Comparison of ENCODE assay signal across 2 cellular contexts in the genomic region with DNA sequence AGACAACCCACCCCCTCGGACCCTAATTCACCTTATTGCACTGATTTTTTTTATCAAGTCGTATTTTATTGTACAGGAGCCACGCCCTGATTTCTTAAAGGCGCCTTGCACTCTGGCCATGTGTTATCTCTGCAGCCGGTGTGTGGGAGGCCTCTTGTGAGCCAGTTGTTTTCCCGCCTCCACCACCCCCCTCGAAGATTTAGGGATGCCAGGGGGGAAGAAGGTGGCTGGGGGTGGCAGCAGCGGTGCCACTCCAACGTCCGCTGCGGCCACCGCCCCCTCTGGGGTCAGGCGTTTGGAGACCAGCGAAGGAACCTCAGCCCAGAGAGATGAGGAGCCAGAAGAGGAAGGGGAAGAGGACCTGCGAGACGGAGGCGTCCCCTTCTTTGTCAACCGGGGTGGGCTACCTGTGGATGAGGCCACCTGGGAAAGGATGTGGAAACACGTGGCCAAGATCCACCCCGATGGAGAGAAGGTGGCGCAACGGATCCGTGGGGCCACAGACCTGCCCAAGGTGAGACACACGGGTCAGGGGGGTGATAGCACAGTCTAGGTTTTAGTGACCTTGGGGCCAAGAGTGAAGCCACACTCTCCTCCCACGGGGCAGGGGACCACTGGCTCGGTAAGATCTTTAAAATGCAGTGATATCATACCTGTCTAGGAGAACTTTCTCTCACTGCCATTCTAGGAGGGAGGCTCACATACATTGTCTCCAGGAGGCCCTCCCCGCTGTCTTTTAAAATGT.
TF ChIP-seq lines count a peak whose summit lies in the region.

No MANE protein-coding gene starts in this region.

TF ChIP-seq in SK-N-SH, 30 proteins besides CTCF, POLR2A, EP300 and RAD21 (continued from another document):
- TF ChIP-seq, protein P1, sequence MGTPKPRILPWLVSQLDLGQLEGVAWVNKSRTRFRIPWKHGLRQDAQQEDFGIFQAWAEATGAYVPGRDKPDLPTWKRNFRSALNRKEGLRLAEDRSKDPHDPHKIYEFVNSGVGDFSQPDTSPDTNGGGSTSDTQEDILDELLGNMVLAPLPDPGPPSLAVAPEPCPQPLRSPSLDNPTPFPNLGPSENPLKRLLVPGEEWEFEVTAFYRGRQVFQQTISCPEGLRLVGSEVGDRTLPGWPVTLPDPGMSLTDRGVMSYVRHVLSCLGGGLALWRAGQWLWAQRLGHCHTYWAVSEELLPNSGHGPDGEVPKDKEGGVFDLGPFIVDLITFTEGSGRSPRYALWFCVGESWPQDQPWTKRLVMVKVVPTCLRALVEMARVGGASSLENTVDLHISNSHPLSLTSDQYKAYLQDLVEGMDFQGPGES (IDR thresholded peaks at IDR 0.05; ENCODE audit: low read depth, low read length) = no peak
- TF ChIP-seq, protein P2, sequence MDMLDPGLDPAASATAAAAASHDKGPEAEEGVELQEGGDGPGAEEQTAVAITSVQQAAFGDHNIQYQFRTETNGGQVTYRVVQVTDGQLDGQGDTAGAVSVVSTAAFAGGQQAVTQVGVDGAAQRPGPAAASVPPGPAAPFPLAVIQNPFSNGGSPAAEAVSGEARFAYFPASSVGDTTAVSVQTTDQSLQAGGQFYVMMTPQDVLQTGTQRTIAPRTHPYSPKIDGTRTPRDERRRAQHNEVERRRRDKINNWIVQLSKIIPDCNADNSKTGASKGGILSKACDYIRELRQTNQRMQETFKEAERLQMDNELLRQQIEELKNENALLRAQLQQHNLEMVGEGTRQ (IDR thresholded peaks at IDR 0.05; ENCODE audit: borderline replicate concordance, low read depth, low read length) = no peak
- TF ChIP-seq MXI1 (IDR thresholded peaks at IDR 0.05; ENCODE audit: low read depth, low read length) = no peak
- TF ChIP-seq, protein P3, sequence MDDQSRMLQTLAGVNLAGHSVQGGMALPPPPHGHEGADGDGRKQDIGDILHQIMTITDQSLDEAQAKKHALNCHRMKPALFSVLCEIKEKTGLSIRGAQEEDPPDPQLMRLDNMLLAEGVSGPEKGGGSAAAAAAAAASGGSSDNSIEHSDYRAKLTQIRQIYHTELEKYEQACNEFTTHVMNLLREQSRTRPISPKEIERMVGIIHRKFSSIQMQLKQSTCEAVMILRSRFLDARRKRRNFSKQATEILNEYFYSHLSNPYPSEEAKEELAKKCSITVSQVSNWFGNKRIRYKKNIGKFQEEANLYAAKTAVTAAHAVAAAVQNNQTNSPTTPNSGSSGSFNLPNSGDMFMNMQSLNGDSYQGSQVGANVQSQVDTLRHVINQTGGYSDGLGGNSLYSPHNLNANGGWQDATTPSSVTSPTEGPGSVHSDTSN (IDR thresholded peaks at IDR 0.05) = no peak
- TF ChIP-seq EZH2phosphoT487 (IDR thresholded peaks at IDR 0.05; ENCODE audit: borderline replicate concordance, low read depth) = no peak
- TF ChIP-seq ELF1 (IDR thresholded peaks at IDR 0.05) = no peak
- TF ChIP-seq YY1 (IDR thresholded peaks at IDR 0.05; ENCODE audit: low read depth) = no peak
- TF ChIP-seq TCF12 (IDR thresholded peaks at IDR 0.05) = no peak
- TF ChIP-seq FOXM1 (IDR thresholded peaks at IDR 0.05; ENCODE audit: low read depth) = no peak
- no peak for TF ChIP-seq SIN3A (IDR thresholded peaks at IDR 0.05; ENCODE audit: borderline replicate concordance, low read depth, low read length)
- TF ChIP-seq NFIC (IDR thresholded peaks at IDR 0.05; ENCODE audit: borderline replicate concordance) = no peak
- TF ChIP-seq RCOR1 (IDR thresholded peaks at IDR 0.05; ENCODE audit: low read length) = no peak
TF ChIP-seq in SK-N-SH: peak in this region for 0.

TF ChIP-seq in SK-N-SH treated with all-trans-retinoic acid at 6 μM for 48 hours, 23 proteins besides CTCF, POLR2A, EP300 and RAD21 (continued from another document):
- TF ChIP-seq, protein P4, sequence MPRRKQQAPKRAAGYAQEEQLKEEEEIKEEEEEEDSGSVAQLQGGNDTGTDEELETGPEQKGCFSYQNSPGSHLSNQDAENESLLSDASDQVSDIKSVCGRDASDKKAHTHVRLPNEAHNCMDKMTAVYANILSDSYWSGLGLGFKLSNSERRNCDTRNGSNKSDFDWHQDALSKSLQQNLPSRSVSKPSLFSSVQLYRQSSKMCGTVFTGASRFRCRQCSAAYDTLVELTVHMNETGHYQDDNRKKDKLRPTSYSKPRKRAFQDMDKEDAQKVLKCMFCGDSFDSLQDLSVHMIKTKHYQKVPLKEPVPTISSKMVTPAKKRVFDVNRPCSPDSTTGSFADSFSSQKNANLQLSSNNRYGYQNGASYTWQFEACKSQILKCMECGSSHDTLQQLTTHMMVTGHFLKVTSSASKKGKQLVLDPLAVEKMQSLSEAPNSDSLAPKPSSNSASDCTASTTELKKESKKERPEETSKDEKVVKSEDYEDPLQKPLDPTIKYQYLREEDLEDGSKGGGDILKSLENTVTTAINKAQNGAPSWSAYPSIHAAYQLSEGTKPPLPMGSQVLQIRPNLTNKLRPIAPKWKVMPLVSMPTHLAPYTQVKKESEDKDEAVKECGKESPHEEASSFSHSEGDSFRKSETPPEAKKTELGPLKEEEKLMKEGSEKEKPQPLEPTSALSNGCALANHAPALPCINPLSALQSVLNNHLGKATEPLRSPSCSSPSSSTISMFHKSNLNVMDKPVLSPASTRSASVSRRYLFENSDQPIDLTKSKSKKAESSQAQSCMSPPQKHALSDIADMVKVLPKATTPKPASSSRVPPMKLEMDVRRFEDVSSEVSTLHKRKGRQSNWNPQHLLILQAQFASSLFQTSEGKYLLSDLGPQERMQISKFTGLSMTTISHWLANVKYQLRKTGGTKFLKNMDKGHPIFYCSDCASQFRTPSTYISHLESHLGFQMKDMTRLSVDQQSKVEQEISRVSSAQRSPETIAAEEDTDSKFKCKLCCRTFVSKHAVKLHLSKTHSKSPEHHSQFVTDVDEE (CRISPR knock-in tag; IDR thresholded peaks at IDR 0.05) = no peak
- no peak for TF ChIP-seq ZFP30 (CRISPR knock-in tag; IDR thresholded peaks at IDR 0.05)
TF ChIP-seq in SK-N-SH treated with all-trans-retinoic acid at 6 μM for 48 hours: peak in this region for 0.
